Comparison of ENCODE assay signal across 8 cellular contexts in genomic region chr1:222618001-222618879, GRCh38. TPM values are rescaled to one million over a fixed set of nuclear protein-coding genes. Genes with fewer than 3 reads are reported as not detected.
A peak's percentile ranks its signal among the peaks of the same experiment; 100 is the strongest.
DNase-seq lines count a peak whose midpoint lies in the region; ATAC-seq and TF ChIP-seq lines count a peak whose summit lies in the region.

A gene with protein sequence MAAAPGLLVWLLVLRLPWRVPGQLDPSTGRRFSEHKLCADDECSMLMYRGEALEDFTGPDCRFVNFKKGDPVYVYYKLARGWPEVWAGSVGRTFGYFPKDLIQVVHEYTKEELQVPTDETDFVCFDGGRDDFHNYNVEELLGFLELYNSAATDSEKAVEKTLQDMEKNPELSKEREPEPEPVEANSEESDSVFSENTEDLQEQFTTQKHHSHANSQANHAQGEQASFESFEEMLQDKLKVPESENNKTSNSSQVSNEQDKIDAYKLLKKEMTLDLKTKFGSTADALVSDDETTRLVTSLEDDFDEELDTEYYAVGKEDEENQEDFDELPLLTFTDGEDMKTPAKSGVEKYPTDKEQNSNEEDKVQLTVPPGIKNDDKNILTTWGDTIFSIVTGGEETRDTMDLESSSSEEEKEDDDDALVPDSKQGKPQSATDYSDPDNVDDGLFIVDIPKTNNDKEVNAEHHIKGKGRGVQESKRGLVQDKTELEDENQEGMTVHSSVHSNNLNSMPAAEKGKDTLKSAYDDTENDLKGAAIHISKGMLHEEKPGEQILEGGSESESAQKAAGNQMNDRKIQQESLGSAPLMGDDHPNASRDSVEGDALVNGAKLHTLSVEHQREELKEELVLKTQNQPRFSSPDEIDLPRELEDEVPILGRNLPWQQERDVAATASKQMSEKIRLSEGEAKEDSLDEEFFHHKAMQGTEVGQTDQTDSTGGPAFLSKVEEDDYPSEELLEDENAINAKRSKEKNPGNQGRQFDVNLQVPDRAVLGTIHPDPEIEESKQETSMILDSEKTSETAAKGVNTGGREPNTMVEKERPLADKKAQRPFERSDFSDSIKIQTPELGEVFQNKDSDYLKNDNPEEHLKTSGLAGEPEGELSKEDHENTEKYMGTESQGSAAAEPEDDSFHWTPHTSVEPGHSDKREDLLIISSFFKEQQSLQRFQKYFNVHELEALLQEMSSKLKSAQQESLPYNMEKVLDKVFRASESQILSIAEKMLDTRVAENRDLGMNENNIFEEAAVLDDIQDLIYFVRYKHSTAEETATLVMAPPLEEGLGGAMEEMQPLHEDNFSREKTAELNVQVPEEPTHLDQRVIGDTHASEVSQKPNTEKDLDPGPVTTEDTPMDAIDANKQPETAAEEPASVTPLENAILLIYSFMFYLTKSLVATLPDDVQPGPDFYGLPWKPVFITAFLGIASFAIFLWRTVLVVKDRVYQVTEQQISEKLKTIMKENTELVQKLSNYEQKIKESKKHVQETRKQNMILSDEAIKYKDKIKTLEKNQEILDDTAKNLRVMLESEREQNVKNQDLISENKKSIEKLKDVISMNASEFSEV (N-terminal part only) (plus strand): TSS chr1:222618097. CDS start chr1:222618111, 14 bp downstream.

- no peaks in the 10 kb centered on the region for H3K36me3 ChIP-seq in neural progenitor cell
- no peaks in the 10 kb centered on the region for H3K36me3 ChIP-seq in testis (ENCODE audit: low read depth, missing control alignments)

- H3K9me3 ChIP-seq in neural progenitor cell (ENCODE audit: low read depth) (no peaks in the 10 kb centered on the region), testis (no peaks in the 10 kb centered on the region)

- peak within 1 kb of the TSS; percentile 82 for H3K9ac ChIP-seq in neural progenitor cell

- peak; percentile 49 for ATAC-seq in GM19463 (IDR thresholded peaks at IDR 0.05; ENCODE audit: unreplicated experiment)

- H3K27me3 Mint-ChIP-seq in neural progenitor cell (ENCODE audit: insufficient read depth, low read depth): peaks cover 10% of the 10 kb centered on the region

- H3K27me3 ChIP-seq in neural progenitor cell: peaks cover 24% of the 10 kb centered on the region
- H3K27me3 ChIP-seq in testis: no peaks in the 10 kb centered on the region

- H3K4me1 ChIP-seq in neural progenitor cell: peaks cover 15% of the 10 kb centered on the region
- H3K4me1 ChIP-seq in testis: peaks cover 8% of the 10 kb centered on the region

- DNase-seq in COR-L47 (lab: John Stamatoyannopoulos, UW) (peak; percentile 88), HK-2 (ENCODE audit: unreplicated experiment) (peak; percentile 38), RPMI7951 (ENCODE audit: low read depth) (peak; percentile 7), foreskin fibroblast (peak; percentile 22 to 68), neural progenitor cell (ENCODE audit: low spot score) (peak; percentile 91), testis (peak; percentile 87)
- peak; percentile 26 for DNase-seq in activated effector memory CD4-positive, alpha-beta T cell treated with Interleukin-2 at 50 U/mL for 16 hours

- intact Hi-C loops in testis (cut with DNase I; ENCODE audit: low total_unique reads): loop anchor here (5.0 kb wide), 1 partner anchor 151 kb away; no protein-coding TSS in a partner anchor

- H3K79me2 ChIP-seq in neural progenitor cell (ENCODE audit: low read depth): peaks cover 36% of the 10 kb centered on the region

- WGBS in testis, 2 donors: 0 to 1% methylated on average over 10 to 39 of the region's 81 CpGs

- peak within 1 kb of the TSS; percentile 98 for H2AFZ ChIP-seq in neural progenitor cell (replicated peaks)

- H3F3A ChIP-seq in neural progenitor cell (ENCODE audit: low read depth): peaks cover 6% of the 10 kb centered on the region

- peaks cover 21% of the 10 kb centered on the region for H4K20me1 ChIP-seq in neural progenitor cell (ENCODE audit: low read depth)

- peak within 1 kb of the TSS; percentile 86 for H3K4me2 ChIP-seq in neural progenitor cell

- TF ChIP-seq POLR2A in testis (IDR thresholded peaks at IDR 0.05): peak; percentile 36

- H3K27ac ChIP-seq in neural progenitor cell: no peak within 1 kb of the TSS
- peak within 1 kb of the TSS; percentile 49 to 82 for H3K27ac ChIP-seq in testis

- peak within 1 kb of the TSS; percentile 67 for H3K27ac Mint-ChIP-seq in neural progenitor cell

- peak within 1 kb of the TSS; percentile 94 for H3K4me3 Mint-ChIP-seq in neural progenitor cell

- TF ChIP-seq CTCF in foreskin fibroblast (IDR thresholded peaks at IDR 0.05; ENCODE audit: low read depth, low read length) (no peak), neural progenitor cell (IDR thresholded peaks at IDR 0.05) (no peak), testis (IDR thresholded peaks at IDR 0.05) (no peak)

- no peaks in the 10 kb centered on the region for H3K9me3 Mint-ChIP-seq in neural progenitor cell

- peaks cover 7% of the 10 kb centered on the region for H3K36me3 Mint-ChIP-seq in neural progenitor cell

- H3K4me3 ChIP-seq in foreskin fibroblast (ENCODE audit: low read depth in 1 of 2, low read length in 2 of 2) (peak within 1 kb of the TSS; percentile 66 to 76), neural progenitor cell (peak within 1 kb of the TSS; percentile 98), testis (peak within 1 kb of the TSS; percentile 91 to 94)

- H3K4me1 Mint-ChIP-seq in neural progenitor cell: peaks cover 13% of the 10 kb centered on the region

RNA-seq across cellular contexts. Expression of the gene that starts here (rescaled TPM):
- total RNA-seq in RPMI7951 (2014; rRNA removed; shearing (Covaris generic)): 22.7 and 25.5 TPM in 2 replicates
- total RNA-seq in neural progenitor cell (ENCODE audit: low replicate concordance) (31.1 and 46.3 TPM in 2 replicates), testis (10 to 100 TPM; 91.4 to 92.1 TPM)
- polyA plus RNA-seq in testis (ENCODE audit: insufficient read depth, low read depth, low replicate concordance): 77.8 TPM

Comparison
In these comparisons a context has a peak if more than half of its experiments do, and no peak if none do; other contexts are left out.
1. DNase-seq: peak in every context shown above with its lines; median percentile 91 in neural progenitor cell; 88 in COR-L47; 87 in testis; 45 in foreskin fibroblast; 38 in HK-2; 26 in activated effector memory CD4-positive, alpha-beta T cell treated with Interleukin-2 at 50 U/mL for 16 hours; 7 in RPMI7951.